ENCODE assay signal across 14 cellular contexts in genomic region chr3:72041531-72041930, GRCh38.
DNase-seq lines count a peak whose midpoint lies in the region; ATAC-seq and TF ChIP-seq lines count a peak whose summit lies in the region.
"Had no signal": no experiment of that assay in that cellular context is flagged by ENCODE, and none has a peak within 500 bp of the region (broad histone marks: within the 10 kb centered on the region; RNA-seq: fewer than 3 reads in every experiment).

No MANE protein-coding gene starts in this region.

- H2AFZ ChIP-seq in osteoblast (ENCODE audit: low read length), result no peak overlapping the region
- H2AFZ ChIP-seq: neural progenitor cell had no signal

- H3K9me3 ChIP-seq in osteoblast (ENCODE audit: low read depth, low read length), result no peaks in the 10 kb centered on the region
- H3K9me3 ChIP-seq: BLaER1 had no signal

- H3K4me3 ChIP-seq in AG10803 (ENCODE audit: low read length) (no peak overlapping the region), osteoblast (ENCODE audit: insufficient read depth, low read length) (no peak overlapping the region)
- H3K4me3 ChIP-seq: BLaER1, K562, neural progenitor cell had no signal

- TF ChIP-seq CTCF in AG10803 (conservative IDR thresholded peaks at IDR 0.05; ENCODE audit: low read length), result peak; percentile 45
- TF ChIP-seq CTCF in osteoblast (IDR thresholded peaks at IDR 0.05; ENCODE audit: extremely low read depth, low read depth, low read length), result peak; percentile 21
- no peak for TF ChIP-seq CTCF in CD14-positive monocyte (IDR thresholded peaks at IDR 0.05)

- no peaks in the 10 kb centered on the region for H3K79me2 ChIP-seq in osteoblast (ENCODE audit: insufficient read depth, low read length)

- intact Hi-C loops in CD14-positive monocyte (cut with micrococcal nuclease), result loop anchor here (5.0 kb wide), 2 partner anchors 41 to 61 kb away; no protein-coding TSS in a partner anchor

- H3K36me3 Mint-ChIP-seq in CD14-positive monocyte, result peaks cover 18 to 24% of the 10 kb centered on the region in 2 donors
- H3K36me3 Mint-ChIP-seq: neural progenitor cell had no signal

- H3K27me3 Mint-ChIP-seq in CD14-positive monocyte (ENCODE audit: low read depth in 3 of 3), result peaks cover 0 to 3% (median 2%) of the 10 kb centered on the region in 3 donors

- no peak for ATAC-seq in GM21717 (IDR thresholded peaks at IDR 0.05; ENCODE audit: unreplicated experiment)
- ATAC-seq: K562 had no signal

- no peaks in the 10 kb centered on the region for H3K36me3 ChIP-seq in osteoblast (ENCODE audit: insufficient read depth, low read length)
- H3K36me3 ChIP-seq: BLaER1, neural progenitor cell had no signal

- peak overlapping the region in 2 of 7 donors; percentile 28 to 94 for H3K27ac Mint-ChIP-seq in CD14-positive monocyte
- H3K27ac Mint-ChIP-seq: neural progenitor cell; T-helper 2 cell treated with Interferon-gamma antibody and Interleukin-4, amounts not matched to agents 5 μg/mL and 100 μg/mL, for 36 hours had no signal

- H4K20me1 ChIP-seq in osteoblast (ENCODE audit: insufficient read depth, low read length), result no peaks in the 10 kb centered on the region
- H4K20me1 ChIP-seq: BLaER1 had no signal

- peak; percentile 79 for DNase-seq in AG10803 (ENCODE audit: low read depth)
- peak; percentile 81 for DNase-seq in NCI-H2171 treated with DMSO at 0.1 percent for 48 hours (lab: John Stamatoyannopoulos, UW)
- peak; percentile 47 for DNase-seq in fibroblast of gingiva (ENCODE audit: low read depth)
- DNase-seq in osteoblast (ENCODE audit: insufficient read length, low spot score, missing footprints), result no peak
- DNase-seq in islet precursor cell, result no peak
- DNase-seq in SIG-M5 treated with dmso at 0.1 percent for 504 hours (lab: John Stamatoyannopoulos, UW; ENCODE audit: unreplicated experiment), result no peak
- no peak for DNase-seq in CD14-positive monocyte (ENCODE audit: low spot score)
- DNase-seq: activated gamma-delta T cell treated with Interleukin-2 at 50 U/mL for 16 hours, foreskin melanocyte had no signal

- peaks cover 0 to 8% (median 3%) of the 10 kb centered on the region in 7 donors for H3K9me3 Mint-ChIP-seq in CD14-positive monocyte

- H3K4me1 ChIP-seq in osteoblast (ENCODE audit: insufficient read depth, low read length), result peaks cover 9% of the 10 kb centered on the region
- H3K4me1 ChIP-seq: neural progenitor cell had no signal

- H3K4me2 ChIP-seq in osteoblast (ENCODE audit: insufficient read depth, low read length), result no peak overlapping the region
- H3K4me2 ChIP-seq: BLaER1, neural progenitor cell had no signal

- no peak overlapping the region for H3K4me3 Mint-ChIP-seq in CD14-positive monocyte
- H3K4me3 Mint-ChIP-seq: neural progenitor cell; T-helper 2 cell treated with Interferon-gamma antibody and Interleukin-4, amounts not matched to agents 5 μg/mL and 100 μg/mL, for 36 hours had no signal

- H3K27me3 ChIP-seq in osteoblast (ENCODE audit: insufficient read depth, low read length), result peaks cover 5% of the 10 kb centered on the region
- H3K27me3 ChIP-seq: BLaER1, neural progenitor cell had no signal

- peaks cover 37% of the 10 kb centered on the region for H3K4me1 Mint-ChIP-seq in CD14-positive monocyte

- no peak overlapping the region for H3K27ac ChIP-seq in osteoblast (ENCODE audit: low read depth, low read length)
- H3K27ac ChIP-seq: BLaER1, neural progenitor cell had no signal

Comparison
In these comparisons a context has a peak if more than half of its experiments do, and no peak if none do; other contexts are left out.
1. DNase-seq: peak in AG10803 (single experiment), NCI-H2171 treated with DMSO at 0.1 percent for 48 hours (single experiment) and fibroblast of gingiva (single experiment); none in osteoblast (single experiment), islet precursor cell (single experiment), SIG-M5 treated with dmso at 0.1 percent for 504 hours (single experiment) and CD14-positive monocyte (single experiment).